Comparison of ENCODE assay signal across 19 cellular contexts in genomic region chr1:53066433-53066832, GRCh38. TPM values are rescaled to one million over a fixed set of nuclear protein-coding genes. Genes with fewer than 3 reads are reported as not detected.
"Had no signal": no experiment of that assay in that cellular context is flagged by ENCODE, and none has a peak within 500 bp of the region (broad histone marks: within the 10 kb centered on the region; RNA-seq: fewer than 3 reads in every experiment).

No MANE protein-coding gene starts in this region.

- H3K27ac ChIP-seq: epithelial cell of prostate, pancreas, skin epidermis, suprapubic skin had no signal

- DNase-seq: activated CD4-positive, alpha-beta T cell treated with anti-CD3 and anti-CD28 coated beads for 48 hours; activated CD8-positive, alpha-beta T cell treated with anti-CD3 and anti-CD28 coated beads, Interleukin-2, amount 10 ng/mL, durations not matched to agents 7 days and 5 days; activated naive CD8-positive, alpha-beta T cell treated with anti-CD3 and anti-CD28 coated beads for 36 hours; anterior cingulate cortex; cerebellar nuclear complex; dermis blood vessel endothelial cell; heart right ventricle; SHP77 treated with DMSO at 0.1 percent for 48 hours; stimulated activated CD4-positive, alpha-beta T cell treated with anti-CD3 and anti-CD28 coated beads, Interleukin-4, amount 100 ng/mL, for 4 hours; stimulated activated CD8-positive, alpha-beta memory T cell treated with anti-CD3 and anti-CD28 coated beads, Interleukin-4, amount 100 ng/mL, for 48 hours; stimulated activated naive CD8-positive, alpha-beta T cell treated with anti-CD3 and anti-CD28 coated beads, Interleukin-15, Interleukin-2, amounts not matched to agents 100 U/mL and 50 U/mL, for 24 hours; SW 1271 had no signal

- H3K4me1 ChIP-seq: pancreas had no signal

- H3K9me3 ChIP-seq: gastroesophageal sphincter, heart right ventricle, pancreas, suprapubic skin had no signal

- H3K4me3 ChIP-seq: heart right ventricle, pancreas, skin epidermis, suprapubic skin had no signal

- H3K36me3 ChIP-seq: pancreas had no signal

- H3K27me3 ChIP-seq: pancreas had no signal

- ATAC-seq: activated CD8-positive, alpha-beta T cell treated with anti-CD3 and anti-CD28 coated beads, Interleukin-2, amount 10 ng/mL, durations not matched to agents 7 days and 5 days; gastroesophageal sphincter; pancreas; stimulated activated naive CD8-positive, alpha-beta T cell treated with anti-CD3 and anti-CD28 coated beads, Interleukin-15, Interleukin-2, amounts not matched to agents 100 U/mL and 50 U/mL, for 24 hours; WTC11 had no signal

RNA-seq across cellular contexts. Expression of gene PODN, which starts 4.4 kb away (rescaled TPM):
- total RNA-seq: activated CD8-positive, alpha-beta T cell treated with anti-CD3 and anti-CD28 coated beads, Interleukin-2, amount 10 ng/mL, durations not matched to agents 7 days and 5 days; activated naive CD8-positive, alpha-beta T cell treated with anti-CD3 and anti-CD28 coated beads for 36 hours; dermis blood vessel endothelial cell; T-helper 2 cell treated with Interferon-gamma antibody and Interleukin-4, amounts not matched to agents 100 ng/mL and 5 ng/mL, for 36 hours had no signal
